ENCODE assay signal across 16 cellular contexts in the genomic region with DNA sequence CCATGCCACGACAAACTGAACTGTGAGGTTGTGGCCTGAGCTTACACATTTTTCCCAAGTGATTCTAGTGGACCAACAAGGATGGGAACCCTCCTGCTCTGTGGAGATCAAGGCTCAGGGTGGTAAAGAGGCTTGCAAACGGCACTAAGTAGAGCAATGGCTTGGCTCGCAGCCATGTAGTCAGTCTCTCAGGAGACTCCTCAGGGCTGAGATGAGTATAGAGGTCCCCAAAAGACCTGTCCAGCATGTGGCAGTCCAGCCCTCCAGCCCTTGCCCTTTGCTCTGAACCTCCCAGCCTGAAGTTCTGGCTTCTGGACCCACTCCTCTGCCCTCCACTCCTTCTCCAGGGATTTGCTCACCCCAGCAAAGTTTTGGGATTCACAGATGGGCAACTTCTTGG. TPM values are rescaled to one million over a fixed set of nuclear protein-coding genes. Genes with fewer than 3 reads are reported as not detected.
DNase-seq lines count a peak whose midpoint lies in the region; ATAC-seq and TF ChIP-seq lines count a peak whose summit lies in the region.
"Had no signal": no experiment of that assay in that cellular context is flagged by ENCODE, and none has a peak within 500 bp of the region (broad histone marks: within the 10 kb centered on the region; RNA-seq: fewer than 3 reads in every experiment).

No MANE protein-coding gene starts in this region.

- H3K36me3 ChIP-seq in adipocyte (ENCODE audit: control insufficient read depth, insufficient read depth, low read length, severe bottlenecking), result no peaks in the 10 kb centered on the region
- H3K36me3 ChIP-seq in mucosa of rectum (ENCODE audit: control insufficient read depth in 2 of 2, insufficient read depth in 2 of 2, low read length in 2 of 2), result no peaks in the 10 kb centered on the region
- H3K36me3 ChIP-seq in thoracic aorta, result no peaks in the 10 kb centered on the region
- H3K36me3 ChIP-seq: HAP-1, WERI-Rb-1 had no signal

- TF ChIP-seq CTCF in fibroblast of villous mesenchyme (IDR thresholded peaks at IDR 0.05; ENCODE audit: insufficient read depth, low read depth, low read length), result no peak
- TF ChIP-seq CTCF in thoracic aorta (IDR thresholded peaks at IDR 0.05), result no peak
- no peak for TF ChIP-seq CTCF in nephron progenitor cell (IDR thresholded peaks at IDR 0.05)

- DNase-seq in adipocyte (ENCODE audit: low read depth), result no peak
- DNase-seq in fibroblast of villous mesenchyme (ENCODE audit: low read depth), result peak; percentile 12
- DNase-seq in thoracic aorta (ENCODE audit: low spot score), result no peak
- no peak for DNase-seq in activated naive CD4-positive, alpha-beta T cell treated with anti-CD3 and anti-CD28 coated beads, Interleukin-2, amount 50 U/mL, for 72 hours (ENCODE audit: low spot score in 2 of 2)
- no peak for DNase-seq in nephron progenitor cell
- DNase-seq in NCI-H510A (lab: John Stamatoyannopoulos, UW), result no peak
- DNase-seq: effector CD4-positive, alpha-beta T cell; natural killer cell; NCI-H2029; stimulated activated CD4-positive, alpha-beta T cell treated with anti-CD3 and anti-CD28 coated beads, Interleukin-2, amount 100 ng/mL, for 48 hours; WERI-Rb-1 had no signal

- H3K4me3 Mint-ChIP-seq in nephron progenitor cell, result no peak overlapping the region
- H3K4me3 Mint-ChIP-seq: natural killer cell had no signal

- ATAC-seq in thoracic aorta (ENCODE audit: insufficient number of reproducible peaks, low FRiP score, low read depth), result peak; percentile 47
- ATAC-seq in activated naive CD4-positive, alpha-beta T cell treated with anti-CD3 and anti-CD28 coated beads, Interleukin-2, amount 50 U/mL, for 72 hours, result no peak
- no peak for ATAC-seq in HG02884 (IDR thresholded peaks at IDR 0.05; ENCODE audit: unreplicated experiment)
- ATAC-seq: natural killer cell had no signal

- no peaks in the 10 kb centered on the region for H3K9me3 Mint-ChIP-seq in activated naive CD4-positive, alpha-beta T cell treated with anti-CD3 and anti-CD28 coated beads, Interleukin-2, amount 50 U/mL, for 72 hours
- H3K9me3 Mint-ChIP-seq in nephron progenitor cell, result peaks cover 3% of the 10 kb centered on the region
- H3K9me3 Mint-ChIP-seq: activated T-helper 2 cell treated with anti-CD3 and anti-CD28 coated beads, Interferon-gamma antibody, Interleukin-2, Interleukin-4, amounts not matched to agents 10 μg/mL and 5 μg/mL and 100 μg/mL, durations not matched to agents 14 hours and 24 hours and 36 hours; natural killer cell had no signal

- peaks cover 33% of the 10 kb centered on the region for H3K27me3 Mint-ChIP-seq in nephron progenitor cell (ENCODE audit: low read depth, poor library complexity)

- no peaks in the 10 kb centered on the region for H3K36me3 Mint-ChIP-seq in activated naive CD4-positive, alpha-beta T cell treated with anti-CD3 and anti-CD28 coated beads, Interleukin-2, amount 50 U/mL, for 72 hours
- peaks cover 3% of the 10 kb centered on the region for H3K36me3 Mint-ChIP-seq in nephron progenitor cell (ENCODE audit: low read depth)
- H3K36me3 Mint-ChIP-seq: natural killer cell had no signal

- peak overlapping the region; percentile 75 for H3K9ac ChIP-seq in adipocyte (ENCODE audit: low read length)
- no peak overlapping the region for H3K9ac ChIP-seq in mucosa of rectum (ENCODE audit: low read depth in 1 of 2, low read length in 2 of 2)

- H3K27ac ChIP-seq in mucosa of rectum (ENCODE audit: low read depth in 2 of 2, low read length in 2 of 2) (peak overlapping the region; percentile 26 to 38), thoracic aorta (peak overlapping the region in 1 of 2 donors; percentile 60)
- H3K27ac ChIP-seq: WERI-Rb-1 had no signal

- no peak overlapping the region for H3K27ac Mint-ChIP-seq in activated naive CD4-positive, alpha-beta T cell treated with anti-CD3 and anti-CD28 coated beads, Interleukin-2, amount 50 U/mL, for 72 hours
- H3K27ac Mint-ChIP-seq in nephron progenitor cell, result no peak overlapping the region
- H3K27ac Mint-ChIP-seq: activated T-helper 2 cell treated with anti-CD3 and anti-CD28 coated beads, Interferon-gamma antibody, Interleukin-2, Interleukin-4, amounts not matched to agents 10 μg/mL and 5 μg/mL and 100 μg/mL, durations not matched to agents 14 hours and 24 hours and 36 hours; natural killer cell had no signal

- H3K9me3 ChIP-seq in adipocyte (ENCODE audit: control insufficient read depth, low read length), result no peaks in the 10 kb centered on the region
- no peaks in the 10 kb centered on the region for H3K9me3 ChIP-seq in mucosa of rectum (ENCODE audit: control insufficient read depth in 2 of 2, low read length in 2 of 2)
- H3K9me3 ChIP-seq in thoracic aorta, result no peaks in the 10 kb centered on the region
- H3K9me3 ChIP-seq: HAP-1 had no signal

- H3K4me3 ChIP-seq in adipocyte (ENCODE audit: low read length) (peak overlapping the region; percentile 58), fibroblast of villous mesenchyme (ENCODE audit: low read depth, low read length) (no peak overlapping the region), mucosa of rectum (ENCODE audit: low read length in 2 of 2) (no peak overlapping the region), thoracic aorta (peak overlapping the region; percentile 42)
- H3K4me3 ChIP-seq: HAP-1, lung had no signal

- no peaks in the 10 kb centered on the region for H3K4me1 Mint-ChIP-seq in nephron progenitor cell
- H3K4me1 Mint-ChIP-seq: natural killer cell had no signal

- no peaks in the 10 kb centered on the region for H3K27me3 ChIP-seq in adipocyte (replicated peaks; ENCODE audit: control insufficient read depth, insufficient read depth, low read length)
- no peaks in the 10 kb centered on the region for H3K27me3 ChIP-seq in mucosa of rectum (ENCODE audit: control insufficient read depth in 2 of 2, insufficient read depth in 2 of 2, low read length in 2 of 2)
- H3K27me3 ChIP-seq in thoracic aorta (replicated peaks; ENCODE audit: insufficient read depth), result no peaks in the 10 kb centered on the region

- H3K4me1 ChIP-seq in adipocyte (ENCODE audit: control insufficient read depth, insufficient read depth, low read length), result peaks cover 42% of the 10 kb centered on the region
- peaks cover 0 to 3% of the 10 kb centered on the region in 2 donors for H3K4me1 ChIP-seq in mucosa of rectum (ENCODE audit: control insufficient read depth in 2 of 2, insufficient read depth in 2 of 2, low read length in 2 of 2)
- H3K4me1 ChIP-seq in thoracic aorta (ENCODE audit: control insufficient read depth in 1 of 2, low read depth in 2 of 2), result peaks cover 19 to 21% of the 10 kb centered on the region in 2 donors
- H3K4me1 ChIP-seq: HAP-1 had no signal

RNA-seq across cellular contexts. Expression of a gene that starts 8.3 kb away (rescaled TPM):
- total RNA-seq in fibroblast of villous mesenchyme, result not detected in 2 replicates
- not detected for total RNA-seq in thoracic aorta
- not detected for total RNA-seq in activated naive CD4-positive, alpha-beta T cell treated with anti-CD3 and anti-CD28 coated beads, Interleukin-2, amount 50 U/mL, for 72 hours
- total RNA-seq: activated T-helper 2 cell treated with anti-CD3 and anti-CD28 coated beads, Interferon-gamma antibody, Interleukin-2, Interleukin-4, amounts not matched to agents 10 μg/mL and 5 μg/mL and 100 μg/mL, durations not matched to agents 14 hours and 24 hours and 36 hours; natural killer cell had no signal

RNA-seq across cellular contexts. Expression of a gene that starts 25.9 kb away (rescaled TPM):
- total RNA-seq in fibroblast of villous mesenchyme, result 3.9 and 4.7 TPM in 2 replicates
- 1 to 10 TPM; 8.9 to 9.1 TPM for total RNA-seq in thoracic aorta
- 10 to 100 TPM; 24.2 to 58.3 TPM for total RNA-seq in activated naive CD4-positive, alpha-beta T cell treated with anti-CD3 and anti-CD28 coated beads, Interleukin-2, amount 50 U/mL, for 72 hours

RNA-seq across cellular contexts. Expression of a gene that starts 26.8 kb away (rescaled TPM):
- total RNA-seq in fibroblast of villous mesenchyme (8.7 and 9.9 TPM in 2 replicates), thoracic aorta (1 to 10 TPM in 1 of 2 donors, not detected in 1; 2.5 TPM)
- 10 to 100 TPM; 29.0 to 37.6 TPM for total RNA-seq in activated naive CD4-positive, alpha-beta T cell treated with anti-CD3 and anti-CD28 coated beads, Interleukin-2, amount 50 U/mL, for 72 hours

Comparison
In these comparisons a context has a peak if more than half of its experiments do, and no peak if none do; other contexts are left out.
1. H3K4me3 ChIP-seq: peak in adipocyte (single experiment) and thoracic aorta (single experiment); none in fibroblast of villous mesenchyme (single experiment) and mucosa of rectum (0 of 2).